12 cellular contexts compared by ENCODE assay signal in the genomic region with DNA sequence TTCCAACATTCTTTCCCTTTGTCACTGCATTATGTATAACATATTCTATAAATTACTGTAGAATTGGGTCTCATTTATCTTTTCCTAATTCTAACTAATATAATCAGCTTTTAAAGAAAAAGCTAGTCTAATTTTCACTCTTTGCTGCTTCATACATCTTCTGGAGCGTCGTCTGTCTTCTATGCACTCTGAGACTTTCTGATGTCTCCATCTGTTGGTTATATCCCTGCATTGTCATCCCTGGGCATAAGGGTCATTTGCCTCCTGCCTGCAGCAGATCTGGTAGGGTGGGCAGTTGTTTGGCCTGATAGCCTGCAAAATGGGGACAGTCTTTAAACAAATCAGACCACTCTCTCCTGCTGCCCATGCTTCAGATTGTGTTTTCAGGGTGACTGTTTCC. TPM values are rescaled to one million over a fixed set of nuclear protein-coding genes. Genes with fewer than 3 reads are reported as not detected.
DNase-seq lines count a peak whose midpoint lies in the region; ATAC-seq, FAIRE-seq and TF ChIP-seq lines count a peak whose summit lies in the region.
"Had no signal": no experiment of that assay in that cellular context is flagged by ENCODE, and none has a peak within 500 bp of the region (broad histone marks: within the 10 kb centered on the region; RNA-seq: fewer than 3 reads in every experiment).

No MANE protein-coding gene starts in this region.

- TF ChIP-seq CTCF in heart right ventricle (IDR thresholded peaks at IDR 0.05) (peak in 5 of 9 donors; percentile 13 to 45 (median 23)), OCI-LY1 (IDR thresholded peaks at IDR 0.05; ENCODE audit: low read length) (peak; percentile 13; the same call in 1 of the 2 replicates), H1 (IDR thresholded peaks at IDR 0.05; ENCODE audit: control extremely low read depth in 1 of 3, insufficient read depth in 1 of 3, low read depth in 1 of 3, low read length in 3 of 3) (peak; percentile 12 to 48 (median 27); a peak in 3 of 4 replicates), mucosa of descending colon (IDR thresholded peaks at IDR 0.05) (no peak), Caco-2 (IDR thresholded peaks at IDR 0.05; ENCODE audit: insufficient read depth in 1 of 2, low read depth in 1 of 2, low read length in 1 of 2, severe bottlenecking in 1 of 2, unreplicated experiment in 1 of 2) (no peak)

- H3K27ac ChIP-seq in heart right ventricle = no peak overlapping the region
- H3K27ac ChIP-seq in right cardiac atrium (ENCODE audit: low read length) = no peak overlapping the region
- no peak overlapping the region for H3K27ac ChIP-seq in OCI-LY1 (ENCODE audit: low read depth, low read length, poor library complexity, severe bottlenecking)
- no peak overlapping the region for H3K27ac ChIP-seq in H1 (ENCODE audit: low read depth, low read length)

- TF ChIP-seq POLR2A in H1 (IDR thresholded peaks at IDR 0.05; ENCODE audit: control extremely low read depth in 1 of 2, low read depth in 2 of 2, low read length in 2 of 2) = no peak

- no peaks in the 10 kb centered on the region for H3K23me2 ChIP-seq in H1 (ENCODE audit: low read depth, low read length)

- H3F3A ChIP-seq in OCI-LY1 (ENCODE audit: insufficient read depth, low read length) = no peaks in the 10 kb centered on the region

- no peaks in the 10 kb centered on the region for H3K9me3 Mint-ChIP-seq in Caco-2 (ENCODE audit: unreplicated experiment)
- H3K9me3 Mint-ChIP-seq: CD14-positive monocyte had no signal

- no peak overlapping the region for H2AFZ ChIP-seq in OCI-LY1 (ENCODE audit: low read length)
- no peak overlapping the region for H2AFZ ChIP-seq in H1 (ENCODE audit: low read length)

- intact Hi-C loops in heart right ventricle (cut with DNase I) (no loop called here), right cardiac atrium (cut with DNase I) (no loop called here), mucosa of descending colon (cut with DNase I, micrococcal nuclease) (no loop called here), Caco-2 (cut with micrococcal nuclease; ENCODE audit: unreplicated experiment) (no loop called here)

- CTCF ChIA-PET in H1 (lab: Charles Lee; ENCODE audit: partially characterized antibody) (interaction anchor here (0.6 to 2.3 kb wide), 11 partner anchors 14 to 257 kb away, joined by 3 to 13 read pairs (median 4); no protein-coding TSS in a partner anchor), Caco-2 (lab: Charles Lee) (no interaction called here)

- DNase-seq in heart right ventricle (no peak), right cardiac atrium (no peak), H1 (ENCODE audit: low read depth in 1 of 2, low spot score in 2 of 2) (no peak), superior temporal gyrus (ENCODE audit: extremely low spot score) (peak; percentile 36), mucosa of descending colon (no peak), Caco-2 (no peak)
- DNase-seq: activated gamma-delta T cell had no signal

- no peak overlapping the region for H3K4me3 Mint-ChIP-seq in Caco-2 (ENCODE audit: unreplicated experiment)
- H3K4me3 Mint-ChIP-seq: CD14-positive monocyte had no signal

- H2AK5ac ChIP-seq in H1 (ENCODE audit: low read depth, low read length) = no peak overlapping the region

- H3K79me2 ChIP-seq in OCI-LY1 (ENCODE audit: insufficient read depth, low read length) (no peaks in the 10 kb centered on the region), H1 (ENCODE audit: control insufficient read depth in 1 of 2, insufficient read depth in 2 of 2, low read length in 2 of 2) (no peaks in the 10 kb centered on the region)

- no peak for FAIRE-seq in H1 (lab: Jason Lieb, UNC)

- no peaks in the 10 kb centered on the region for H3K27me3 Mint-ChIP-seq in Caco-2 (ENCODE audit: insufficient read depth, unreplicated experiment)

- no peak overlapping the region for H3K23ac ChIP-seq in H1 (ENCODE audit: insufficient read length)

- H3K36me3 ChIP-seq in heart right ventricle (no peaks in the 10 kb centered on the region), OCI-LY1 (ENCODE audit: insufficient read depth, low read length) (no peaks in the 10 kb centered on the region), H1 (ENCODE audit: control insufficient read depth in 2 of 4, insufficient read depth in 4 of 4, low read length in 3 of 4) (no peaks in the 10 kb centered on the region), mucosa of descending colon (ENCODE audit: low read depth) (no peaks in the 10 kb centered on the region), Caco-2 (ENCODE audit: control insufficient read depth, insufficient read depth, low read length) (no peaks in the 10 kb centered on the region)

- no peak overlapping the region for H3K27ac Mint-ChIP-seq in Caco-2 (ENCODE audit: unreplicated experiment)
- H3K27ac Mint-ChIP-seq: CD14-positive monocyte had no signal

- POLR2A ChIA-PET in H1 (lab: Charles Lee; ENCODE audit: partially characterized antibody) (no interaction called here), Caco-2 (lab: Charles Lee) (no interaction called here)

- no peaks in the 10 kb centered on the region for H3K4me1 Mint-ChIP-seq in Caco-2 (ENCODE audit: low read depth, unreplicated experiment)
- H3K4me1 Mint-ChIP-seq: CD14-positive monocyte had no signal

- H4K5ac ChIP-seq in H1 (ENCODE audit: insufficient read length, low read depth, low read length) = no peak overlapping the region

- H3K9me2 ChIP-seq in OCI-LY1 (ENCODE audit: low read depth, low read length) = peaks cover 4% of the 10 kb centered on the region; the same call in 1 of the 2 replicates

- H3K4me2 ChIP-seq in OCI-LY1 (ENCODE audit: low read length) (no peak overlapping the region), H1 (ENCODE audit: insufficient read depth in 1 of 2, low read depth in 2 of 2, low read length in 2 of 2) (no peak overlapping the region)

- H4K8ac ChIP-seq in H1 (ENCODE audit: extremely low read depth, insufficient read depth, low read length) = no peak overlapping the region

- no peak overlapping the region for H2BK15ac ChIP-seq in H1 (ENCODE audit: low read length)

- 17 to 33% methylated on average over 2 of the region's 2 CpGs for WGBS in heart right ventricle, 2 donors
- 29% methylated on average over 2 of the region's 2 CpGs for WGBS in right cardiac atrium
- WGBS in H1 (ENCODE audit: extremely low coverage in 1 of 2, insufficient coverage in 1 of 2, insufficient read length in 1 of 2, insufficient replicate concordance in 2 of 2, low coverage in 1 of 2, low lambda C conversion rate in 2 of 2, missing lambda C conversion rate in 1 of 2), 2 experiments = 81% methylated on average over 2 of the region's 2 CpGs; no CpG with 5 or more reads in 1 of the 2 experiments

- no peaks in the 10 kb centered on the region for H3K9me3 ChIP-seq in heart right ventricle
- H3K9me3 ChIP-seq in right cardiac atrium (ENCODE audit: control insufficient read depth, low read length) = no peaks in the 10 kb centered on the region
- no peaks in the 10 kb centered on the region for H3K9me3 ChIP-seq in OCI-LY1 (ENCODE audit: low read length)
- H3K9me3 ChIP-seq in H1 (ENCODE audit: insufficient read depth in 2 of 2, low read depth in 1 of 2, low read length in 1 of 2) = no peaks in the 10 kb centered on the region
- no peaks in the 10 kb centered on the region for H3K9me3 ChIP-seq in mucosa of descending colon
- no peaks in the 10 kb centered on the region for H3K9me3 ChIP-seq in Caco-2

- H2BK5ac ChIP-seq in H1 (ENCODE audit: low read depth, low read length) = no peak overlapping the region

- H3K4ac ChIP-seq in H1 (replicated peaks; ENCODE audit: insufficient read length, low read depth, low read length) = no peak overlapping the region

- H3K18ac ChIP-seq in H1 (ENCODE audit: extremely low read depth, low read length) = no peak overlapping the region

- H3K14ac ChIP-seq in H1 (ENCODE audit: insufficient read length) = no peak overlapping the region

- H3K36me3 Mint-ChIP-seq in Caco-2 (ENCODE audit: insufficient read depth, unreplicated experiment) = no peaks in the 10 kb centered on the region
- H3K36me3 Mint-ChIP-seq: CD14-positive monocyte had no signal

- H3K27me3 ChIP-seq in heart right ventricle (no peaks in the 10 kb centered on the region), right cardiac atrium (ENCODE audit: control insufficient read depth, insufficient read depth) (no peaks in the 10 kb centered on the region), OCI-LY1 (ENCODE audit: insufficient read depth, low read length) (no peaks in the 10 kb centered on the region), H1 (replicated peaks in 1 of 4; ENCODE audit: control insufficient read depth in 3 of 4, extremely low read depth in 1 of 4, insufficient read depth in 3 of 4, low read length in 3 of 4) (no peaks in the 10 kb centered on the region), Caco-2 (replicated peaks; ENCODE audit: control insufficient read depth, insufficient read depth, low read length) (no peaks in the 10 kb centered on the region)

- BruUV-seq in Caco-2 (replicated peaks; lab: Mats Ljungman, UMichigan) = no TSS peak

- H4K20me1 ChIP-seq in OCI-LY1 (ENCODE audit: insufficient read depth, low read length) = no peaks in the 10 kb centered on the region
- no peaks in the 10 kb centered on the region for H4K20me1 ChIP-seq in H1 (replicated peaks in 1 of 2; ENCODE audit: control insufficient read depth in 1 of 2, insufficient read depth in 2 of 2, low read length in 2 of 2)

- TF ChIP-seq EP300 in H1 (IDR thresholded peaks at IDR 0.05; ENCODE audit: borderline replicate concordance in 1 of 2, low read depth in 2 of 2, low read length in 2 of 2) = no peak

- no peak overlapping the region for H3K56ac ChIP-seq in H1 (replicated peaks; ENCODE audit: insufficient read length, low read depth, low read length)

- H3K4me1 ChIP-seq in heart right ventricle (no peaks in the 10 kb centered on the region), right cardiac atrium (ENCODE audit: control insufficient read depth, insufficient read depth, low read length) (no peaks in the 10 kb centered on the region), OCI-LY1 (ENCODE audit: insufficient read depth, low read length, severe bottlenecking) (no peaks in the 10 kb centered on the region), H1 (replicated peaks in 1 of 4; ENCODE audit: control insufficient read depth in 3 of 4, insufficient read depth in 4 of 4, low read length in 3 of 4) (peaks cover 0 to 4% (median 0%) of the 10 kb centered on the region in 4 experiments; a peak in 1 of 7 replicates), mucosa of descending colon (ENCODE audit: low read depth) (no peaks in the 10 kb centered on the region), Caco-2 (no peaks in the 10 kb centered on the region)

- H3K9ac ChIP-seq in OCI-LY1 (ENCODE audit: low read length) (no peak overlapping the region), H1 (replicated peaks in 1 of 4; ENCODE audit: extremely low read depth in 1 of 4, low read depth in 3 of 4, low read length in 3 of 4) (no peak overlapping the region)

- H2BK20ac ChIP-seq in H1 (ENCODE audit: low read length) = no peak overlapping the region

- no peak overlapping the region for H2BK120ac ChIP-seq in H1 (replicated peaks; ENCODE audit: low read depth, low read length)

- no peak for ATAC-seq in heart right ventricle
- no peak for ATAC-seq in right cardiac atrium
- no peak for ATAC-seq in mucosa of descending colon
- no peak for ATAC-seq in GM21786 (IDR thresholded peaks at IDR 0.05; ENCODE audit: unreplicated experiment)
- ATAC-seq: activated CD4-positive, CD25-positive, alpha-beta regulatory T cell treated with anti-CD3 and anti-CD28 coated beads, Interleukin-2, amount 50 U/mL, for 24 hours had no signal

- H3K79me1 ChIP-seq in H1 (ENCODE audit: low read depth, low read length) = no peaks in the 10 kb centered on the region

- no peak overlapping the region for H2BK12ac ChIP-seq in H1 (ENCODE audit: low read depth, low read length)

- no peak overlapping the region for H4K91ac ChIP-seq in H1 (replicated peaks; ENCODE audit: insufficient read length, low read length)

- H3K4me3 ChIP-seq in heart right ventricle (no peak overlapping the region), right cardiac atrium (ENCODE audit: low read length) (no peak overlapping the region), OCI-LY1 (ENCODE audit: low read depth, low read length, poor library complexity, severe bottlenecking) (no peak overlapping the region), H1 (ENCODE audit: extremely low read depth in 1 of 4, insufficient read depth in 2 of 4, low read depth in 3 of 4, low read length in 4 of 4) (no peak overlapping the region), mucosa of descending colon (no peak overlapping the region), Caco-2 (ENCODE audit: low read depth, low read length) (no peak overlapping the region)

- peak; percentile 48 to 54 for TF ChIP-seq RAD21 in H1 (IDR thresholded peaks at IDR 0.05 in 1 of 2, conservative IDR thresholded peaks at IDR 0.05 in 1 of 2; ENCODE audit: low read depth in 2 of 2, low read length in 2 of 2)

RNA-seq across cellular contexts. Expression of a gene that starts 40.8 kb away (rescaled TPM):
- total RNA-seq in heart right ventricle = 1 to 10 TPM in 6 of 10 donors, under 1 TPM in 4; 0.89 to 4.2 (median 1.5) TPM
- polyA plus RNA-seq in heart right ventricle = 1 to 10 TPM; 1.3 to 7.0 TPM
- total RNA-seq in right cardiac atrium = 1 to 10 TPM in 3 of 4 donors, under 1 TPM in 1; 0.65 to 1.5 (median 1.0) TPM
- polyA plus RNA-seq in right cardiac atrium = 1.2 TPM
- total RNA-seq in H1 (2021; fragmentation: NEBNext Ultra II Directional; extraction: Animal tissue kit (Norgen Biotek cat#: 25700)) = 0.93 and 1.2 TPM in 2 replicates
- 0.38 and 1.5 TPM in 2 replicates for polyA plus RNA-seq in H1 (2011; rRNA removed)
- polyA plus RNA-seq in H1 (2011; cell fraction: cytosol; rRNA removed) = 1.4 TPM
- 2.2 TPM for polyA plus RNA-seq in H1 (2011; cell fraction: nucleus; rRNA removed)
- polyA plus RNA-seq in H1 (2012, experiment 1 of 2) = 0.71 to 1.3 TPM (median 0.90 TPM) in 4 replicates
- 0.62 TPM for polyA plus RNA-seq in H1 (2012, experiment 2 of 2)
- 1.7 TPM for polyA plus RNA-seq in H1 (2013, experiment 1 of 2)
- polyA plus RNA-seq in H1 (2013, experiment 2 of 2) = 2.0 TPM
- 0.57 and 4.3 TPM in 2 replicates for polyA minus RNA-seq in H1 (2011; rRNA and poly(A)+ RNA removed)
- polyA minus RNA-seq in H1 (2011; cell fraction: cytosol; rRNA and poly(A)+ RNA removed) = not detected
- 3.7 TPM for polyA minus RNA-seq in H1 (2011; cell fraction: nucleus; rRNA and poly(A)+ RNA removed)
- total RNA-seq in mucosa of descending colon = 1 to 10 TPM in 1 of 3 donors, under 1 TPM in 1, not detected in 1; 0.65 to 1.9 TPM
- not detected in 2 replicates for total RNA-seq in Caco-2 (2022)
- total RNA-seq: kidney epithelial cell had no signal

Comparison
In these comparisons a context has a peak if more than half of its experiments do, and no peak if none do; other contexts are left out.
1. CTCF ChIP-seq: peak in heart right ventricle (5 of 9), OCI-LY1 (single experiment) and H1 (3 of 3); none in mucosa of descending colon (single experiment) and Caco-2 (0 of 2).